ENCODE assay signal across 8 cellular contexts in genomic region chr6:73388800-73389512, GRCh38. TPM values are rescaled to one million over a fixed set of nuclear protein-coding genes. Genes with fewer than 3 reads are reported as not detected.
DNase-seq lines count a peak whose midpoint lies in the region; ATAC-seq and TF ChIP-seq lines count a peak whose summit lies in the region.

No MANE protein-coding gene starts in this region.

- 1 to 4% methylated on average over 10 to 37 of the region's 38 CpGs for WGBS in body of pancreas, 2 donors

- peak; percentile 85 for ATAC-seq in GM21723 (IDR thresholded peaks at IDR 0.05; ENCODE audit: unreplicated experiment)
- peak; percentile 83 for ATAC-seq in body of pancreas

- H3K9me3 ChIP-seq in body of pancreas (no peaks in the 10 kb centered on the region), iPS-18c (ENCODE audit: control insufficient read depth, insufficient read depth, low read length) (no peaks in the 10 kb centered on the region)

- peak; percentile 67 for TF ChIP-seq RAD21 in Ishikawa (IDR thresholded peaks at IDR 0.05; ENCODE audit: low read depth)

- H3K4me3 ChIP-seq in body of pancreas = peak overlapping the region in 1 of 2 donors; percentile 24
- H3K4me3 ChIP-seq in iPS-18c (ENCODE audit: insufficient read depth, low read depth, low read length) = peak overlapping the region; percentile 43
- H3K4me3 ChIP-seq in skin epidermis = peak overlapping the region; percentile 23 to 41 (median 36)

- no peaks in the 10 kb centered on the region for H3K4me1 ChIP-seq in body of pancreas

- peak; percentile 22 to 60 (median 44) for TF ChIP-seq POLR2A in body of pancreas (IDR thresholded peaks at IDR 0.05)

- intact Hi-C loops in body of pancreas (cut with DNase I) = no loop called here

- H3K36me3 ChIP-seq in body of pancreas (replicated peaks in 1 of 2; ENCODE audit: insufficient read depth in 1 of 2, low read depth in 2 of 2) = no peaks in the 10 kb centered on the region

- TF ChIP-seq EP300 in Ishikawa (IDR thresholded peaks at IDR 0.05; ENCODE audit: borderline replicate concordance) = peak; percentile 42; the same call in 1 of the 2 replicates

- H3K27ac ChIP-seq in body of pancreas = peak overlapping the region in 3 of 4 donors; percentile 49 to 76 (median 60)
- peak overlapping the region in 19 of 21 experiments; percentile 4 to 83 (median 59) for H3K27ac ChIP-seq in skin epidermis

- no peaks in the 10 kb centered on the region for H3K27me3 ChIP-seq in body of pancreas

- TF ChIP-seq CTCF in body of pancreas (IDR thresholded peaks at IDR 0.05) = peak in 6 of 7 experiments; percentile 26 to 55 (median 48)

- DNase-seq in GF-D8 (lab: John Stamatoyannopoulos, UW) (peak; percentile 55), T-helper 22 cell (ENCODE audit: low read depth) (peak; percentile 34), body of pancreas (peak; percentile 52 to 59 (median 56))
- DNase-seq in effector CD8-positive, alpha-beta T cell (lab: John Stamatoyannopoulos, UW) = no peak

TF ChIP-seq in Ishikawa, 13 proteins besides CTCF, POLR2A, EP300 and RAD21:
- TF ChIP-seq REST (IDR thresholded peaks at IDR 0.05; ENCODE audit: low read depth) = 0 out of 2 replicates have a peak, but pooled peaks have one; percentile 8
- peak; percentile 62; the same call in 1 of the 2 replicates for TF ChIP-seq TEAD4 (IDR thresholded peaks at IDR 0.05)
- TF ChIP-seq TAF1 (IDR thresholded peaks at IDR 0.05; ENCODE audit: low read depth) = peak; percentile 62; the same call in 1 of the 2 replicates
- peak; percentile 26; the same call in 1 of the 2 replicates for TF ChIP-seq NFIC (IDR thresholded peaks at IDR 0.05)
- TF ChIP-seq FOXM1 (IDR thresholded peaks at IDR 0.05; ENCODE audit: borderline replicate concordance, low read depth) = 0 out of 2 replicates have a peak, but pooled peaks have one; percentile 24
- no peak for TF ChIP-seq USF1 (IDR thresholded peaks at IDR 0.05)
- peak; percentile 48; the same call in 1 of the 2 replicates for TF ChIP-seq YY1 (IDR thresholded peaks at IDR 0.05; ENCODE audit: low read depth)
- TF ChIP-seq TCF12 (IDR thresholded peaks at IDR 0.05; ENCODE audit: low read depth) = peak; percentile 63; the same call in 1 of the 2 replicates
- TF ChIP-seq MAX (IDR thresholded peaks at IDR 0.05) = peak; percentile 60
- TF ChIP-seq CREB1 (IDR thresholded peaks at IDR 0.05; ENCODE audit: low read depth) = no peak

RNA-seq across cellular contexts. Expression of gene DDX43, which starts 5.7 kb away (rescaled TPM):
- 1 to 10 TPM in 1 of 2 donors, under 1 TPM in 1; 0.26 to 3.0 TPM for total RNA-seq in body of pancreas

RNA-seq across cellular contexts. Expression of gene OOEP, which starts 19.3 kb away (rescaled TPM):
- not detected for total RNA-seq in body of pancreas

RNA-seq across cellular contexts. Expression of gene KHDC3L, which starts 26.5 kb away (rescaled TPM):
- not detected for total RNA-seq in body of pancreas

RNA-seq across cellular contexts. Expression of gene DPPA5, which starts 34.9 kb away (rescaled TPM):
- not detected for total RNA-seq in body of pancreas
